In genomic region chr5:138692370-138692769, GRCh38 we compare ENCODE assay signal across 16 cellular contexts.
DNase-seq lines count a peak whose midpoint lies in the region; ATAC-seq and TF ChIP-seq lines count a peak whose summit lies in the region.
"Had no signal": no experiment of that assay in that cellular context is flagged by ENCODE, and none has a peak within 500 bp of the region (broad histone marks: within the 10 kb centered on the region; RNA-seq: fewer than 3 reads in every experiment).

No MANE protein-coding gene starts in this region.

- no peaks in the 10 kb centered on the region for H3K27me3 Mint-ChIP-seq in MCF 10A (ENCODE audit: insufficient read depth, unreplicated experiment)

- H3K27ac ChIP-seq in breast epithelium = no peak overlapping the region
- H3K27ac ChIP-seq: 22Rv1, A549, BLaER1, HL-60 had no signal

- no peaks in the 10 kb centered on the region for H3K4me1 ChIP-seq in breast epithelium
- H3K4me1 ChIP-seq: A549, BLaER1, HAP-1 had no signal

- H3K36me3 ChIP-seq in breast epithelium = no peaks in the 10 kb centered on the region
- H3K36me3 ChIP-seq: BLaER1, HAP-1 had no signal

- no peaks in the 10 kb centered on the region for H3K9me3 ChIP-seq in breast epithelium
- H3K9me3 ChIP-seq: A549, BLaER1 had no signal

- H3K4me3 Mint-ChIP-seq in MCF 10A (ENCODE audit: unreplicated experiment) = no peak overlapping the region
- H3K4me3 Mint-ChIP-seq: CD14-positive monocyte; CD4-positive, alpha-beta memory T cell had no signal

- H3K27ac Mint-ChIP-seq in MCF 10A (ENCODE audit: low read depth, unreplicated experiment) = no peak overlapping the region
- H3K27ac Mint-ChIP-seq: CD14-positive monocyte; CD4-positive, alpha-beta memory T cell had no signal

- no TSS peak for BruUV-seq in MCF 10A (replicated peaks; lab: Mats Ljungman, UMichigan)

- intact Hi-C loops in MCF 10A (cut with micrococcal nuclease) (no loop called here), breast epithelium (cut with DNase I; ENCODE audit: low total_unique reads) (no loop called here)

- no peaks in the 10 kb centered on the region for H3K9me3 Mint-ChIP-seq in MCF 10A (ENCODE audit: unreplicated experiment)

- H3K27me3 ChIP-seq in breast epithelium = no peaks in the 10 kb centered on the region
- H3K27me3 ChIP-seq: BLaER1 had no signal

- no peak for TF ChIP-seq CTCF in MCF 10A (IDR thresholded peaks at IDR 0.05; ENCODE audit: unreplicated experiment)
- TF ChIP-seq CTCF in breast epithelium (IDR thresholded peaks at IDR 0.05) = no peak

- H3K4me1 Mint-ChIP-seq in MCF 10A (ENCODE audit: insufficient read depth, unreplicated experiment) = peaks cover 6% of the 10 kb centered on the region
- H3K4me1 Mint-ChIP-seq: CD14-positive monocyte had no signal

- POLR2A ChIA-PET in MCF 10A (lab: Yijun Ruan, JAX) = no interaction called here

- no peak overlapping the region for H3K4me3 ChIP-seq in breast epithelium
- H3K4me3 ChIP-seq: A549, BLaER1, HAP-1 had no signal

- TF ChIP-seq EP300 in Ishikawa (IDR thresholded peaks at IDR 0.05; ENCODE audit: borderline replicate concordance) = no peak

- DNase-seq in MCF 10A (ENCODE audit: unreplicated experiment) (peak; percentile 34), breast epithelium (ENCODE audit: low spot score in 2 of 2) (no peak), iris pigment epithelial cell (ENCODE audit: low read depth) (peak; percentile 20), AG20443 (ENCODE audit: low spot score) (no peak)
- DNase-seq: DMS153, DMS79 had no signal

- TF ChIP-seq POLR2A in breast epithelium (IDR thresholded peaks at IDR 0.05) = no peak

- CTCF ChIA-PET in MCF 10A (lab: Yijun Ruan, JAX) = no interaction called here

- TF ChIP-seq RAD21 in Ishikawa (IDR thresholded peaks at IDR 0.05; ENCODE audit: low read depth) = no peak

- ATAC-seq in GM19035 (IDR thresholded peaks at IDR 0.05; ENCODE audit: unreplicated experiment) (no peak), GM19395 (IDR thresholded peaks at IDR 0.05; ENCODE audit: unreplicated experiment) (no peak)
- ATAC-seq: A549 had no signal

- no peaks in the 10 kb centered on the region for H3K36me3 Mint-ChIP-seq in MCF 10A (ENCODE audit: insufficient read depth, unreplicated experiment)
- H3K36me3 Mint-ChIP-seq: CD14-positive monocyte had no signal

TF ChIP-seq in Ishikawa, 13 proteins besides CTCF, POLR2A, EP300 and RAD21:
- TF ChIP-seq CEBPB (IDR thresholded peaks at IDR 0.05) (peak; percentile 49; the same call in 1 of the 2 replicates), TEAD4 (IDR thresholded peaks at IDR 0.05) (peak; percentile 8; the same call in 1 of the 2 replicates), FOXM1 (IDR thresholded peaks at IDR 0.05; ENCODE audit: borderline replicate concordance, low read depth) (no peak)
TF ChIP-seq in Ishikawa: peak in this region for 2.

Comparison
In these comparisons a context has a peak if more than half of its experiments do, and no peak if none do; other contexts are left out.
1. DNase-seq: peak in MCF 10A (single experiment) and iris pigment epithelial cell (single experiment); none in breast epithelium (0 of 2) and AG20443 (single experiment).